ENCODE assay signal across 1 cellular context in genomic region chr11:128896356-128896755, GRCh38.
TF ChIP-seq lines count a peak whose summit lies in the region.

No MANE protein-coding gene starts in this region.

TF ChIP-seq in HCT116, 20 proteins besides CTCF, POLR2A, EP300 and RAD21:
- no peak for TF ChIP-seq ELF1 (IDR thresholded peaks at IDR 0.05; ENCODE audit: borderline replicate concordance, low read depth)
- TF ChIP-seq JUND (IDR thresholded peaks at IDR 0.05): no peak
- no peak for TF ChIP-seq TCF7L2 (IDR thresholded peaks at IDR 0.05; ENCODE audit: borderline replicate concordance, extremely low read depth, insufficient read depth, insufficient read length)
- no peak for TF ChIP-seq ZNF274 (IDR thresholded peaks at IDR 0.05; ENCODE audit: low read depth, low read length)
- no peak for TF ChIP-seq MAX (IDR thresholded peaks at IDR 0.05)
- no peak for TF ChIP-seq CBX3 (IDR thresholded peaks at IDR 0.05; ENCODE audit: low read depth)
- TF ChIP-seq ZBTB33 (IDR thresholded peaks at IDR 0.05; ENCODE audit: extremely low read depth, insufficient replicate concordance, low read length): no peak
